Comparison of ENCODE assay signal across 26 cellular contexts in the genomic region with DNA sequence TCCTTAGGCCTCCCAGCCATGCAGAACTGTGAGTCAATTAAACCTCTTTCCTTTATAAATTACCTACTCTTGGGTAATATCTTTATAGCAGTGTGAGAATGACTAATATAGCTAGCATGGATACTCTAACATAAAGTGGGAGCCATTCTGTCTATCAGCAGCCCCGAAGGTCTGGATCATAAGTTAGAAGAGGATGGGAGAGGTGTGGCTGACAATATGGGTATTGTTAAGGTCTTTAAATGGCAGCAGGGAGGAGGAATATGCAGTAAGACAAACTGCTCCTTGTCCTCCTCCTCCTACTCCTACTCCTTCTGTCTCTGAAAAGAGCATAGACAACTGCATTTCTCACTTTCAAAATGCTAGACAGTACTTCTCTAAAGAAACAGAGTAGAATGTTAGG.
"Had no signal": no experiment of that assay in that cellular context is flagged by ENCODE, and none has a peak within 500 bp of the region (broad histone marks: within the 10 kb centered on the region; RNA-seq: fewer than 3 reads in every experiment).

No MANE protein-coding gene starts in this region.

- DNase-seq: activated B cell treated with CpG ODN at 0.5 μM for 24 hours; activated CD4-positive, alpha-beta memory T cell treated with anti-CD3 and anti-CD28 coated beads for 36 hours; activated CD4-positive, alpha-beta T cell treated with anti-CD3 and anti-CD28 coated beads for 4 hours; activated CD4-positive, alpha-beta T cell treated with anti-CD3 and anti-CD28 coated beads, Interleukin-2, amount 10 ng/mL, durations not matched to agents 24 days and 14 days; activated CD4-positive, alpha-beta T cell treated with anti-CD3 and anti-CD28 coated beads, Interleukin-2, amount 50 U/mL, for 1 hour; activated CD4-positive, alpha-beta T cell treated with anti-CD3 and anti-CD28 coated beads, Interleukin-2, amount 50 U/mL, for 4 hours; activated CD4-positive, CD25-positive, alpha-beta regulatory T cell treated with anti-CD3 and anti-CD28 coated beads, Interleukin-2, amount 50 U/mL, for 72 hours; activated CD8-positive, alpha-beta memory T cell treated with anti-CD3 and anti-CD28 coated beads, Interleukin-2, amount 50 U/mL, for 4 hours; activated CD8-positive, alpha-beta T cell treated with anti-CD3 and anti-CD28 coated beads for 36 hours; activated effector memory CD4-positive, alpha-beta T cell treated with Interleukin-2 at 50 U/mL for 16 hours; activated gamma-delta T cell; activated naive CD4-positive, alpha-beta T cell treated with anti-CD3 and anti-CD28 coated beads, Interleukin-2, amount 10 ng/mL, durations not matched to agents 7 days and 5 days; activated naive CD4-positive, alpha-beta T cell treated with Interleukin-2 at 50 U/mL for 16 hours; activated naive CD8-positive, alpha-beta T cell treated with anti-CD3 and anti-CD28 coated beads, Interleukin-2, amount 10 ng/mL, durations not matched to agents 7 days and 5 days; activated naive CD8-positive, alpha-beta T cell treated with anti-CD3 and anti-CD28 coated beads, Interleukin-2, amount 50 U/mL, for 24 hours; activated T-cell treated with anti-CD3 and anti-CD28 coated beads for 4 hours; activated T-cell treated with anti-CD3 and anti-CD28 coated beads, Interleukin-2, amount 50 U/mL, for 1 hour; activated T-cell treated with anti-CD3 and anti-CD28 coated beads, Interleukin-2, amount 50 U/mL, for 4 hours; amygdala; central memory CD4-positive, alpha-beta T cell; T-helper 1 cell; T-helper 2 cell; T-helper 9 cell had no signal

- H3K27ac ChIP-seq: ascending aorta, cardiac muscle cell, VCaP had no signal

- ATAC-seq: activated CD8-positive, alpha-beta T cell treated with anti-CD3 and anti-CD28 coated beads for 36 hours; activated naive CD8-positive, alpha-beta T cell treated with anti-CD3 and anti-CD28 coated beads, Interleukin-2, amount 50 U/mL, for 24 hours; activated T-cell treated with anti-CD3 and anti-CD28 coated beads, Interleukin-2, amount 50 U/mL, for 4 hours had no signal
